23 cellular contexts compared by ENCODE assay signal in genomic region chr6:47681201-47681990, GRCh38. TPM values are rescaled to one million over a fixed set of nuclear protein-coding genes. Genes with fewer than 3 reads are reported as not detected.
"Had no signal": no experiment of that assay in that cellular context is flagged by ENCODE, and none has a peak within 500 bp of the region (broad histone marks: within the 10 kb centered on the region; RNA-seq: fewer than 3 reads in every experiment).

No MANE protein-coding gene starts in this region.

- ATAC-seq: heart left ventricle; left lobe of liver; mucosa of descending colon; naive thymus-derived CD8-positive, alpha-beta T cell; stimulated activated naive B cell treated with anti-CD40 and anti-IgM and Interleukin-4, amounts not matched to agents 10 μg/mL and 1 μg/mL and 100 μg/mL, for 72 hours; stimulated activated naive CD8-positive, alpha-beta T cell treated with anti-CD3 and anti-CD28 coated beads, Interleukin-15, amount 100 ng/mL, for 72 hours had no signal

- H3K4me3 Mint-ChIP-seq: naive thymus-derived CD8-positive, alpha-beta T cell; stimulated activated naive B cell treated with anti-CD40 and anti-IgM and Interleukin-4, amounts not matched to agents 10 μg/mL and 1 μg/mL and 100 μg/mL, for 72 hours; stimulated activated naive CD8-positive, alpha-beta T cell treated with anti-CD3 and anti-CD28 coated beads, Interleukin-15, amount 100 ng/mL, for 72 hours had no signal

- H3K36me3 Mint-ChIP-seq: naive thymus-derived CD8-positive, alpha-beta T cell; stimulated activated naive B cell treated with anti-CD40 and anti-IgM and Interleukin-4, amounts not matched to agents 10 μg/mL and 1 μg/mL and 100 μg/mL, for 72 hours had no signal

- H3K9me3 Mint-ChIP-seq: naive thymus-derived CD8-positive, alpha-beta T cell; stimulated activated naive B cell treated with anti-CD40 and anti-IgM and Interleukin-4, amounts not matched to agents 10 μg/mL and 1 μg/mL and 100 μg/mL, for 72 hours; stimulated activated naive CD8-positive, alpha-beta T cell treated with anti-CD3 and anti-CD28 coated beads, Interleukin-15, amount 100 ng/mL, for 72 hours had no signal

- H3K36me3 ChIP-seq: colonic mucosa, heart left ventricle, neutrophil, right atrium auricular region, sigmoid colon, thyroid gland, upper lobe of left lung, uterus had no signal

- H3K4me3 ChIP-seq: colonic mucosa, heart left ventricle, mucosa of descending colon, right atrium auricular region, sigmoid colon, skin epidermis, thyroid gland, upper lobe of left lung, uterus had no signal

- H3K27me3 ChIP-seq: colonic mucosa, heart left ventricle, neutrophil, right atrium auricular region, sigmoid colon, thyroid gland, upper lobe of left lung, uterus had no signal

- DNase-seq: colonic mucosa; dermis blood vessel endothelial cell; heart left ventricle; hippocampal formation; islet precursor cell; mammary epithelial cell; mucosa of descending colon; naive thymus-derived CD8-positive, alpha-beta T cell; sigmoid colon; stimulated activated CD4-positive, alpha-beta T cell treated with anti-CD3 and anti-CD28 coated beads, Interleukin-2, amount 100 ng/mL, for 24 hours; stimulated activated CD4-positive, alpha-beta T cell treated with anti-CD3 and anti-CD28 coated beads, Interleukin-4, amount 100 ng/mL, for 4 hours; stimulated activated naive B cell treated with anti-CD40 and anti-IgM and Interleukin-4, amounts not matched to agents 10 μg/mL and 1 μg/mL and 100 μg/mL, for 72 hours; stimulated activated naive CD8-positive, alpha-beta T cell treated with anti-CD3 and anti-CD28 coated beads, Interleukin-15, amount 100 ng/mL, for 72 hours; thyroid gland; upper lobe of left lung; uterus had no signal

- H3K27ac Mint-ChIP-seq: naive thymus-derived CD8-positive, alpha-beta T cell; stimulated activated naive B cell treated with anti-CD40 and anti-IgM and Interleukin-4, amounts not matched to agents 10 μg/mL and 1 μg/mL and 100 μg/mL, for 72 hours; stimulated activated naive CD8-positive, alpha-beta T cell treated with anti-CD3 and anti-CD28 coated beads, Interleukin-15, amount 100 ng/mL, for 72 hours had no signal

- H3K4me1 Mint-ChIP-seq: naive thymus-derived CD8-positive, alpha-beta T cell; stimulated activated naive B cell treated with anti-CD40 and anti-IgM and Interleukin-4, amounts not matched to agents 10 μg/mL and 1 μg/mL and 100 μg/mL, for 72 hours; stimulated activated naive CD8-positive, alpha-beta T cell treated with anti-CD3 and anti-CD28 coated beads, Interleukin-15, amount 100 ng/mL, for 72 hours had no signal

- H3K9me3 ChIP-seq: colonic mucosa, heart left ventricle, mucosa of descending colon, neutrophil, right atrium auricular region, sigmoid colon, thyroid gland, upper lobe of left lung, uterus had no signal

- H3K4me1 ChIP-seq: colonic mucosa, right atrium auricular region, sigmoid colon, thyroid gland, upper lobe of left lung, uterus had no signal

- H3K27ac ChIP-seq: colonic mucosa, heart left ventricle, neutrophil, right atrium auricular region, sigmoid colon, skin epidermis, thyroid gland, upper lobe of left lung, uterus had no signal

RNA-seq across cellular contexts. Expression of gene ADGRF4, which starts 17.0 kb away (rescaled TPM):
- total RNA-seq: frontal cortex; left lobe of liver; naive thymus-derived CD8-positive, alpha-beta T cell; osteocyte had no signal
- polyA plus RNA-seq: naive thymus-derived CD8-positive, alpha-beta T cell; neural cell had no signal
